ENCODE assay signal across 8 cellular contexts in genomic region chr1:207321045-207321789, GRCh38. TPM values are rescaled to one million over a fixed set of nuclear protein-coding genes. Genes with fewer than 3 reads are reported as not detected.
DNase-seq lines count a peak whose midpoint lies in the region; ATAC-seq and TF ChIP-seq lines count a peak whose summit lies in the region.

Gene CD55, plus strand, starts transcription at chr1:207321678. Its CDS starts 88 bp downstream, at chr1:207321766.

- POLR2A ChIA-PET in CD8-positive, alpha-beta T cell (lab: Charles Lee), result interaction anchor here (0.7 to 4.7 kb wide), 40 partner anchors 9 to 555 kb away, joined by 3 to 90 read pairs (median 4); partner anchors contain the start of genes C4BPB, CR1, CR2 and FCMR

- H3K36me3 ChIP-seq in CD8-positive, alpha-beta T cell (ENCODE audit: insufficient read depth, low read length), result peaks cover 18% of the 10 kb centered on the region
- H3K36me3 ChIP-seq in effector memory CD4-positive, alpha-beta T cell (ENCODE audit: control insufficient read depth, insufficient read depth, low read length), result peaks cover 18% of the 10 kb centered on the region

- H3K4me1 ChIP-seq in CD8-positive, alpha-beta T cell (ENCODE audit: insufficient read depth, low read length), result peaks cover 21% of the 10 kb centered on the region
- peaks cover 18% of the 10 kb centered on the region for H3K4me1 ChIP-seq in effector memory CD4-positive, alpha-beta T cell (ENCODE audit: control insufficient read depth, insufficient read depth, low read length, poor library complexity, severe bottlenecking)

- intact Hi-C loops in CD8-positive, alpha-beta T cell (cut with DNase I, micrococcal nuclease), result loop anchor here (1.0 to 10.0 kb wide), 20 partner anchors 15 to 1689 kb away; partner anchors contain the start of genes PFKFB2 (in 2 of the 2), C4BPB (in 1 of the 2), CD46 (in 1 of the 2) and CR1 (in 1 of the 2)

- H3K27me3 ChIP-seq in CD8-positive, alpha-beta T cell (ENCODE audit: insufficient read depth, low read length), result no peaks in the 10 kb centered on the region
- H3K27me3 ChIP-seq in effector memory CD4-positive, alpha-beta T cell (replicated peaks; ENCODE audit: control insufficient read depth, insufficient read depth, low read length, poor library complexity, severe bottlenecking), result no peaks in the 10 kb centered on the region

- peaks cover 35% of the 10 kb centered on the region for H3K36me3 Mint-ChIP-seq in CD8-positive, alpha-beta T cell

- peak; percentile 88 for ATAC-seq in CD8-positive, alpha-beta T cell
- ATAC-seq in GM19438 (IDR thresholded peaks at IDR 0.05; ENCODE audit: low read depth, unreplicated experiment), result peak; percentile 95
- peak; percentile 74 for ATAC-seq in HG03575 (IDR thresholded peaks at IDR 0.05; ENCODE audit: extremely low read depth, insufficient number of reproducible peaks, low FRiP score, unreplicated experiment)

- peak; percentile 98 to 100 (median 98) for DNase-seq in CD8-positive, alpha-beta T cell
- DNase-seq in NOMO-1 (lab: John Stamatoyannopoulos, UW; ENCODE audit: unreplicated experiment in 2 of 2), result peak; percentile 98 to 100
- peak; percentile 97 to 99 for DNase-seq in activated CD8-positive, alpha-beta memory T cell treated with anti-CD3 and anti-CD28 coated beads for 4 hours (ENCODE audit: low read depth in 2 of 2)
- peak; percentile 100 for DNase-seq in effector memory CD4-positive, alpha-beta T cell
- peak; percentile 94 for DNase-seq in medulla oblongata (ENCODE audit: extremely low spot score)
- peak; percentile 99 for DNase-seq in stimulated activated CD8-positive, alpha-beta memory T cell treated with anti-CD3 and anti-CD28 coated beads, Interleukin-12 subunit alpha, Interleukin-12 subunit beta, amount 100 ng/mL, for 1 hour (ENCODE audit: low read depth)

- H3K27ac Mint-ChIP-seq in CD8-positive, alpha-beta T cell, result peak within 1 kb of the TSS; percentile 99

- CTCF ChIA-PET in CD8-positive, alpha-beta T cell (lab: Charles Lee), result interaction anchor here (0.9 to 3.2 kb wide), 16 partner anchors 12 to 271 kb away, joined by 3 to 15 read pairs (median 4); partner anchors contain the start of gene CR2

- peak; percentile 36 for TF ChIP-seq CTCF in CD8-positive, alpha-beta T cell (IDR thresholded peaks at IDR 0.05)

- H3K9me3 Mint-ChIP-seq in CD8-positive, alpha-beta T cell, result peaks cover 2% of the 10 kb centered on the region

- H3K9me3 ChIP-seq in CD8-positive, alpha-beta T cell (ENCODE audit: low read length), result no peaks in the 10 kb centered on the region
- H3K9me3 ChIP-seq in effector memory CD4-positive, alpha-beta T cell (ENCODE audit: control insufficient read depth, low read length), result no peaks in the 10 kb centered on the region

- peak within 1 kb of the TSS; percentile 77 for H3K4me3 ChIP-seq in CD8-positive, alpha-beta T cell (ENCODE audit: low read depth, low read length)
- peak within 1 kb of the TSS; percentile 93 for H3K4me3 ChIP-seq in effector memory CD4-positive, alpha-beta T cell (ENCODE audit: insufficient read depth, low read depth, low read length, poor library complexity, severe bottlenecking)

- H3K27ac ChIP-seq in CD8-positive, alpha-beta T cell (ENCODE audit: low read depth, low read length), result peak within 1 kb of the TSS; percentile 98
- peak within 1 kb of the TSS; percentile 88 for H3K27ac ChIP-seq in effector memory CD4-positive, alpha-beta T cell (ENCODE audit: insufficient read depth, low read length, poor library complexity, severe bottlenecking)

- peaks cover 44% of the 10 kb centered on the region for H3K4me1 Mint-ChIP-seq in CD8-positive, alpha-beta T cell (ENCODE audit: low read depth)

- H3K4me3 Mint-ChIP-seq in CD8-positive, alpha-beta T cell, result peak within 1 kb of the TSS; percentile 98

- no peaks in the 10 kb centered on the region for H3K27me3 Mint-ChIP-seq in CD8-positive, alpha-beta T cell (ENCODE audit: low read depth)

RNA-seq across cellular contexts. Expression of gene CD55, which starts in this region (rescaled TPM):
- 100 to 1,000 TPM; 256 to 261 TPM for total RNA-seq in CD8-positive, alpha-beta T cell

Comparison
In these comparisons a context has a peak if more than half of its experiments do, and no peak if none do; other contexts are left out.
1. Peak in every context shown above with its lines: DNase-seq, ATAC-seq, H3K4me3 ChIP-seq and H3K27ac ChIP-seq.